In the genomic region with DNA sequence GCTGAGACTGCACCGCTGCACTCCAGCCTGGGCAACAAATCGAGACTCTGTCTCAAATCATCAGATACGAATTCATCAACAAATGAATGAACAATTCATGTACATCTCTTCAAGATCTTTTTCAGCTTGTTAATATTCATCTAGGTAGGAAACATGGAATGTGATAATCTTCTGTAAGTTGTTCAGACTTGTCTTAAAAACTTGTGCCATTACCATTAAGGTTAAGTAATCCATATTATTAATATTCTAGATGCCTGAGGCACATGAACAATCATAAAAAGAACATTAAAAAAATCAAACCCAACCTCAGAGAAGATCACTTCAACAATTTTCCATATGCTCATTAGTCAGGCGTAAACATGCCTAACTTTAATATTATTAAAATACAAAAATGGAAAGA, we compare ENCODE assay signal across 25 cellular contexts.
"Had no signal": no experiment of that assay in that cellular context is flagged by ENCODE, and none has a peak within 500 bp of the region (broad histone marks: within the 10 kb centered on the region; RNA-seq: fewer than 3 reads in every experiment).

No MANE protein-coding gene starts in this region.

- H3K4me3 Mint-ChIP-seq: activated CD4-positive, alpha-beta memory T cell treated with anti-CD3 and anti-CD28 coated beads, Interleukin-2, amount 10 ng/mL, durations not matched to agents 7 days and 5 days; activated naive CD8-positive, alpha-beta T cell treated with anti-CD3 and anti-CD28 coated beads, Interleukin-2, amount 50 U/mL, for 24 hours; activated T-cell treated with anti-CD3 and anti-CD28 coated beads, Interleukin-2, amount 50 U/mL, for 24 hours; memory B cell; naive thymus-derived CD8-positive, alpha-beta T cell; stimulated activated naive CD8-positive, alpha-beta T cell treated with anti-CD3 and anti-CD28 coated beads, Interleukin-15, Interleukin-2, amounts not matched to agents 100 ng/mL and 50 ng/mL, for 24 hours; type B pancreatic cell had no signal

- FAIRE-seq: colon had no signal

- H3K9me3 Mint-ChIP-seq: activated CD4-positive, alpha-beta memory T cell treated with anti-CD3 and anti-CD28 coated beads, Interleukin-2, amount 10 ng/mL, durations not matched to agents 7 days and 5 days; activated naive CD8-positive, alpha-beta T cell treated with anti-CD3 and anti-CD28 coated beads, Interleukin-2, amount 50 U/mL, for 24 hours; activated T-cell treated with anti-CD3 and anti-CD28 coated beads, Interleukin-2, amount 50 U/mL, for 24 hours; memory B cell; naive thymus-derived CD8-positive, alpha-beta T cell; stimulated activated naive CD8-positive, alpha-beta T cell treated with anti-CD3 and anti-CD28 coated beads, Interleukin-15, Interleukin-2, amounts not matched to agents 100 ng/mL and 50 ng/mL, for 24 hours; type B pancreatic cell had no signal

- H3K27ac Mint-ChIP-seq: activated CD4-positive, alpha-beta memory T cell treated with anti-CD3 and anti-CD28 coated beads, Interleukin-2, amount 10 ng/mL, durations not matched to agents 7 days and 5 days; activated naive CD8-positive, alpha-beta T cell treated with anti-CD3 and anti-CD28 coated beads, Interleukin-2, amount 50 U/mL, for 24 hours; activated T-cell treated with anti-CD3 and anti-CD28 coated beads, Interleukin-2, amount 50 U/mL, for 24 hours; memory B cell; stimulated activated naive CD8-positive, alpha-beta T cell treated with anti-CD3 and anti-CD28 coated beads, Interleukin-15, Interleukin-2, amounts not matched to agents 100 ng/mL and 50 ng/mL, for 24 hours had no signal

- H3K4me3 ChIP-seq: right lobe of liver, uterus had no signal

- H3K27ac ChIP-seq: right lobe of liver, uterus, WERI-Rb-1 had no signal

- H3K27me3 ChIP-seq: right lobe of liver, uterus had no signal

- H3K27me3 Mint-ChIP-seq: activated CD4-positive, alpha-beta memory T cell treated with anti-CD3 and anti-CD28 coated beads, Interleukin-2, amount 10 ng/mL, durations not matched to agents 7 days and 5 days; activated naive CD8-positive, alpha-beta T cell treated with anti-CD3 and anti-CD28 coated beads, Interleukin-2, amount 50 U/mL, for 24 hours; activated T-cell treated with anti-CD3 and anti-CD28 coated beads, Interleukin-2, amount 50 U/mL, for 24 hours; memory B cell; naive thymus-derived CD8-positive, alpha-beta T cell; stimulated activated naive CD8-positive, alpha-beta T cell treated with anti-CD3 and anti-CD28 coated beads, Interleukin-15, Interleukin-2, amounts not matched to agents 100 ng/mL and 50 ng/mL, for 24 hours; type B pancreatic cell had no signal

- DNase-seq: activated CD4-positive, alpha-beta memory T cell treated with anti-CD3 and anti-CD28 coated beads, Interleukin-2, amount 10 ng/mL, durations not matched to agents 7 days and 5 days; activated CD4-positive, alpha-beta T cell treated with anti-CD3 and anti-CD28 coated beads for 48 hours; activated CD8-positive, alpha-beta memory T cell treated with anti-CD3 and anti-CD28 coated beads, Interleukin-2, amount 50 U/mL, for 48 hours; activated effector memory CD4-positive, alpha-beta T cell treated with Interleukin-2 at 50 U/mL for 16 hours; activated naive CD4-positive, alpha-beta T cell treated with anti-CD3 and anti-CD28 coated beads, Interleukin-2, amount 50 U/mL, for 16 hours; activated naive CD8-positive, alpha-beta T cell treated with anti-CD3 and anti-CD28 coated beads, Interleukin-2, amount 50 U/mL, for 24 hours; activated T-cell treated with anti-CD3 and anti-CD28 coated beads, Interleukin-2, amount 50 U/mL, for 24 hours; amygdala; effector memory CD4-positive, alpha-beta T cell; erythroblast; head of caudate nucleus; hippocampal formation; midbrain; naive thymus-derived CD8-positive, alpha-beta T cell; right lobe of liver; stimulated activated CD4-positive, alpha-beta T cell treated with anti-CD3 and anti-CD28 coated beads, Interleukin-12 subunit alpha, Interleukin-12 subunit beta, amount 100 ng/mL, for 4 hours; stimulated activated CD4-positive, alpha-beta T cell treated with anti-CD3 and anti-CD28 coated beads, Interleukin-4, amount 100 ng/mL, for 1 hour; T1000; uterus; WERI-Rb-1 had no signal

- H3K9me3 ChIP-seq: right lobe of liver, uterus had no signal

- H3K4me1 ChIP-seq: right lobe of liver had no signal

- ATAC-seq: activated CD4-positive, CD25-positive, alpha-beta regulatory T cell treated with anti-CD3 and anti-CD28 coated beads, Interleukin-2, amount 50 U/mL, for 24 hours; activated naive CD8-positive, alpha-beta T cell treated with anti-CD3 and anti-CD28 coated beads, Interleukin-2, amount 50 U/mL, for 24 hours; naive thymus-derived CD8-positive, alpha-beta T cell; right lobe of liver had no signal

- H3K36me3 ChIP-seq: right lobe of liver, uterus had no signal
